ENCODE assay signal across 9 cellular contexts in the genomic region with DNA sequence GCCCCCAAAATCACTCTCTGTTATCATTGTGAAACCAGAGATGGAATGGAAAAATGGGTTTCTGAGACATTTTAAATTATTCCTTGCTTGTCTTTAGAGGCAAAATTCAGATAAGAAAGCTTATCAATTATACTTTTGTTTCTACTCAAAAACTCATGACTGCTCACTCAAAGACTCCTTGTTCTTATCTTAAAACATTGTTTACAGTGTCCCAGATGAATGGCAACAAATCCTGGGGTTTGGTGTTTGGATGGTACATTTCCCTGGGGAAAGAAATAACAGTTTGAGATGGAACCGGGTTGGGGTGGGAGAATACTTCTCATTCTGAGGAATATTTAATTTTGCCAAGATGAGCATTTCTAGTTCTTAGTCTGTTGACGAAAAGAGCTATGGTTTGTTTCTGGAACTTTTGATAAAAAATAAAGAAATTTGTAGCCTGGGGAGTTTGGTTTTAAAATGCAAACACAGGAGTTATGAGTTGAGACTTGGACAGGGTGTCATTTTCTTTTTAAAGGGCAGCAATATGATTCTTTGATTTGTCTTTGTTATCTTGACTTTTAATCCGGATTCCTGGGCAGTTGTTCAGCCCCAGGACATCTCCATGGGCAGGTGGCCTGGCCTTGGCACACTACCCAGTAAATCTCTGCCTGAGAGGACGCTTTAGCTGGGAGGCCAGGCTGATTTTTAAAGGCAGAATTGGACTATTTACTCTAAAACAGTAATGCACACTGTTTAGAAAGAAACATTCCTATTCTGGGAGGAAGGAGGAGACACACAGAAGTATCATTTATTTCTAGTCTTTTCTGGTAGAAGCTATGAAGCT. TPM values are rescaled to one million over a fixed set of nuclear protein-coding genes. Genes with fewer than 3 reads are reported as not detected.
DNase-seq lines count a peak whose midpoint lies in the region; ATAC-seq and TF ChIP-seq lines count a peak whose summit lies in the region.
"Had no signal": no experiment of that assay in that cellular context is flagged by ENCODE, and none has a peak within 500 bp of the region (broad histone marks: within the 10 kb centered on the region; RNA-seq: fewer than 3 reads in every experiment).

No MANE protein-coding gene starts in this region.

- in situ Hi-C loops in T47D (cut with HindIII; ENCODE audit: low pct_unique_long_range_greater_than_20kb, low sequenced_read_pairs), result no loop called here

- peaks cover 82% of the 10 kb centered on the region for H3K4me1 Mint-ChIP-seq in activated CD8-positive, alpha-beta T cell treated with anti-CD3 and anti-CD28 coated beads for 36 hours (ENCODE audit: low read depth)
- peaks cover 56% of the 10 kb centered on the region for H3K4me1 Mint-ChIP-seq in activated CD8-positive, alpha-beta T cell treated with anti-CD3 and anti-CD28 coated beads, Interleukin-2, amount 10 ng/mL, durations not matched to agents 7 days and 5 days (ENCODE audit: low read depth)

- no peak overlapping the region for H3K4me3 ChIP-seq in tibial artery

- TF ChIP-seq CTCF in activated CD8-positive, alpha-beta T cell treated with anti-CD3 and anti-CD28 coated beads for 36 hours (IDR thresholded peaks at IDR 0.05), result no peak
- no peak for TF ChIP-seq CTCF in tibial artery (IDR thresholded peaks at IDR 0.05)

- H3K4me3 Mint-ChIP-seq in activated CD8-positive, alpha-beta T cell treated with anti-CD3 and anti-CD28 coated beads for 36 hours, result no peak overlapping the region
- H3K4me3 Mint-ChIP-seq in activated CD8-positive, alpha-beta T cell treated with anti-CD3 and anti-CD28 coated beads, Interleukin-2, amount 10 ng/mL, durations not matched to agents 7 days and 5 days, result no peak overlapping the region

- no peaks in the 10 kb centered on the region for H3K9me3 ChIP-seq in tibial artery

- intact Hi-C loops in activated CD8-positive, alpha-beta T cell treated with anti-CD3 and anti-CD28 coated beads for 36 hours (cut with micrococcal nuclease), result no loop called here
- intact Hi-C loops in tibial artery (cut with DNase I; ENCODE audit: low total_unique reads), result loop anchor here (10.0 kb wide), 1 partner anchor 611 kb away; no protein-coding TSS in a partner anchor

- no peaks in the 10 kb centered on the region for H3K36me3 Mint-ChIP-seq in activated CD8-positive, alpha-beta T cell treated with anti-CD3 and anti-CD28 coated beads for 36 hours (ENCODE audit: low read depth)
- no peaks in the 10 kb centered on the region for H3K36me3 Mint-ChIP-seq in activated CD8-positive, alpha-beta T cell treated with anti-CD3 and anti-CD28 coated beads, Interleukin-2, amount 10 ng/mL, durations not matched to agents 7 days and 5 days (ENCODE audit: low read depth)

- no peaks in the 10 kb centered on the region for H3K27me3 ChIP-seq in tibial artery

- no peaks in the 10 kb centered on the region for H3K9me3 Mint-ChIP-seq in activated CD8-positive, alpha-beta T cell treated with anti-CD3 and anti-CD28 coated beads for 36 hours
- H3K9me3 Mint-ChIP-seq in activated CD8-positive, alpha-beta T cell treated with anti-CD3 and anti-CD28 coated beads, Interleukin-2, amount 10 ng/mL, durations not matched to agents 7 days and 5 days (ENCODE audit: insufficient read depth), result no peaks in the 10 kb centered on the region

- H3K36me3 ChIP-seq in tibial artery, result peaks cover 0 to 6% (median 0%) of the 10 kb centered on the region in 3 donors

- no peaks in the 10 kb centered on the region for H3K27me3 Mint-ChIP-seq in activated CD8-positive, alpha-beta T cell treated with anti-CD3 and anti-CD28 coated beads for 36 hours
- no peaks in the 10 kb centered on the region for H3K27me3 Mint-ChIP-seq in activated CD8-positive, alpha-beta T cell treated with anti-CD3 and anti-CD28 coated beads, Interleukin-2, amount 10 ng/mL, durations not matched to agents 7 days and 5 days (ENCODE audit: low read depth)

- peaks cover 0 to 41% (median 22%) of the 10 kb centered on the region in 4 donors for H3K4me1 ChIP-seq in tibial artery

- no peak for DNase-seq in activated CD8-positive, alpha-beta T cell treated with anti-CD3 and anti-CD28 coated beads for 36 hours
- no peak for DNase-seq in activated CD8-positive, alpha-beta T cell treated with anti-CD3 and anti-CD28 coated beads, Interleukin-2, amount 10 ng/mL, durations not matched to agents 7 days and 5 days
- DNase-seq in T47D (ENCODE audit: low read depth in 1 of 2, low spot score in 1 of 2) (peak; percentile 21 to 83), medulla oblongata (ENCODE audit: extremely low spot score) (peak; percentile 59), tibial artery (no peak), ureter (ENCODE audit: low spot score) (no peak), NCI-H2081 treated with DMSO at 0.1 percent for 48 hours (lab: John Stamatoyannopoulos, UW) (no peak)
- DNase-seq: NCI-H1092 had no signal

- CTCF ChIA-PET in activated CD8-positive, alpha-beta T cell treated with anti-CD3 and anti-CD28 coated beads for 36 hours (lab: Charles Lee), result interaction anchor here (1.1 to 3.1 kb wide), 2 partner anchors 12 to 178 kb away, joined by 3 to 17 read pairs; no protein-coding TSS in a partner anchor
- CTCF ChIA-PET in activated CD8-positive, alpha-beta T cell treated with anti-CD3 and anti-CD28 coated beads, Interleukin-2, amount 10 ng/mL, durations not matched to agents 7 days and 5 days (lab: Charles Lee), result interaction anchor here (0.9 to 12.9 kb wide), 7 partner anchors 9 to 181 kb away, joined by 3 to 207 read pairs (median 3); no protein-coding TSS in a partner anchor

- H3K27ac Mint-ChIP-seq in activated CD8-positive, alpha-beta T cell treated with anti-CD3 and anti-CD28 coated beads for 36 hours, result peak overlapping the region; percentile 73
- H3K27ac Mint-ChIP-seq in activated CD8-positive, alpha-beta T cell treated with anti-CD3 and anti-CD28 coated beads, Interleukin-2, amount 10 ng/mL, durations not matched to agents 7 days and 5 days, result no peak overlapping the region

- no peak for ATAC-seq in activated CD8-positive, alpha-beta T cell treated with anti-CD3 and anti-CD28 coated beads for 36 hours
- ATAC-seq in activated CD8-positive, alpha-beta T cell treated with anti-CD3 and anti-CD28 coated beads, Interleukin-2, amount 10 ng/mL, durations not matched to agents 7 days and 5 days, result no peak
- ATAC-seq in HG03442 (IDR thresholded peaks at IDR 0.05; ENCODE audit: unreplicated experiment), result no peak

- POLR2A ChIA-PET in activated CD8-positive, alpha-beta T cell treated with anti-CD3 and anti-CD28 coated beads for 36 hours (lab: Charles Lee), result interaction anchor here (0.8 to 1.3 kb wide), 3 partner anchors 9 to 177 kb away, joined by 3 read pairs; no protein-coding TSS in a partner anchor
- POLR2A ChIA-PET in activated CD8-positive, alpha-beta T cell treated with anti-CD3 and anti-CD28 coated beads, Interleukin-2, amount 10 ng/mL, durations not matched to agents 7 days and 5 days (lab: Charles Lee), result no interaction called here

- H3K27ac ChIP-seq in tibial artery, result peak overlapping the region; percentile 51 to 56

RNA-seq across cellular contexts. Expression of gene BTD, which starts 32.4 kb away (rescaled TPM):
- 1 to 10 TPM; 3.8 to 4.0 TPM for total RNA-seq in activated CD8-positive, alpha-beta T cell treated with anti-CD3 and anti-CD28 coated beads for 36 hours
- 1 to 10 TPM; 7.1 to 7.5 TPM for total RNA-seq in activated CD8-positive, alpha-beta T cell treated with anti-CD3 and anti-CD28 coated beads, Interleukin-2, amount 10 ng/mL, durations not matched to agents 7 days and 5 days
- total RNA-seq in ureter, result 20.8 TPM

RNA-seq across cellular contexts. Expression of gene HACL1, which starts 32.6 kb away (rescaled TPM):
- total RNA-seq in activated CD8-positive, alpha-beta T cell treated with anti-CD3 and anti-CD28 coated beads for 36 hours, result 10 to 100 TPM; 23.6 to 32.0 TPM
- 10 to 100 TPM; 23.9 to 24.9 TPM for total RNA-seq in activated CD8-positive, alpha-beta T cell treated with anti-CD3 and anti-CD28 coated beads, Interleukin-2, amount 10 ng/mL, durations not matched to agents 7 days and 5 days
- 35.0 TPM for total RNA-seq in ureter

Comparison
In these comparisons a context has a peak if more than half of its experiments do, and no peak if none do; other contexts are left out.
1. DNase-seq: peak in T47D (2 of 2) and medulla oblongata (single experiment); none in activated CD8-positive, alpha-beta T cell treated with anti-CD3 and anti-CD28 coated beads for 36 hours (single experiment), activated CD8-positive, alpha-beta T cell treated with anti-CD3 and anti-CD28 coated beads, Interleukin-2, amount 10 ng/mL, durations not matched to agents 7 days and 5 days (single experiment), tibial artery (0 of 2), ureter (single experiment) and NCI-H2081 treated with DMSO at 0.1 percent for 48 hours (single experiment).